In the genomic region with DNA sequence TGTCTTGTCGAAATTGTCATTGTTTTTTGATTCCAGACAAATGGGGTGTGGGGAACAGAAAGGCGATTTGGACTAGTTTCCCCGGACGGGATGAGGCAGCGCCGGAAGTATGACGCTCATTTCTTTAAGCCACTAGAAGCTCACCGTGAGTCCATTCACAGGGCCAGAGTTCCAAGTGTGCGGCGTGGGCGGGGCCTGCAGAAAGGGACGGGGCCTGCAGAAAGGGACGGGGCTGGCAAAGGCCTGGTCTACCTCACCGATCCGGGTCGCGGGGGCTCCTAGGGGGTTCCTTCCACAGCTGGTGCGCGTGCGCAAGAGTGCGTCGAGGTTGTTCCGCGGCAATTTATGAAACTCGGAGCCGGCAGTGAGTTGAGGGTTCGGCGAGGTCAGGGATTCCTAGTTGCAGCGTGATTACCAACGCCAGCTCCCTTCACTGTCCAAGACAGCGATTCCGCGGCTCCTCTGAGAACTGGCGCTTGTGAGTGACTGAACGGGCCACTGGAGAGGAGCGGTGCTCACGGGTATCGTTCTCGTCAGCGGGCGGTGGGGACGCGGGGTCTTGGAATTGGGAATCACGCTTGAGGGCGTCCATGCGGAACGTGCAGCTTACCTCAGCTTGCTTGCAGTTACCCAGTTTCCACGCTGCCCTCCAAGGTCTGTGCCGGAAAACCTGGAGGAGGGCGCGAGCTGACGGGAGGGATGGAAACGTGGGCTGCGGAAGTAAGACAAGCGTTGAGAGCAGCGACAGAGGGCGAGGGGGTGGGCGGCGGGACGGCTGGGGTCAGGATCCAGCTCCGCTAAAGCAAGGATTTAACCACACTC, we compare ENCODE assay signal across 1 cellular context.
TF ChIP-seq lines count a peak whose summit lies in the region.

A gene (plus strand): TSS at position 219 of the 822 bp plus-strand sequence. CDS start 5,847 bp downstream, outside the sequence.

TF ChIP-seq in K562, 482 proteins besides CTCF, POLR2A, EP300 and RAD21 (continued from another document and continues in another):
- TF ChIP-seq, protein P1, sequence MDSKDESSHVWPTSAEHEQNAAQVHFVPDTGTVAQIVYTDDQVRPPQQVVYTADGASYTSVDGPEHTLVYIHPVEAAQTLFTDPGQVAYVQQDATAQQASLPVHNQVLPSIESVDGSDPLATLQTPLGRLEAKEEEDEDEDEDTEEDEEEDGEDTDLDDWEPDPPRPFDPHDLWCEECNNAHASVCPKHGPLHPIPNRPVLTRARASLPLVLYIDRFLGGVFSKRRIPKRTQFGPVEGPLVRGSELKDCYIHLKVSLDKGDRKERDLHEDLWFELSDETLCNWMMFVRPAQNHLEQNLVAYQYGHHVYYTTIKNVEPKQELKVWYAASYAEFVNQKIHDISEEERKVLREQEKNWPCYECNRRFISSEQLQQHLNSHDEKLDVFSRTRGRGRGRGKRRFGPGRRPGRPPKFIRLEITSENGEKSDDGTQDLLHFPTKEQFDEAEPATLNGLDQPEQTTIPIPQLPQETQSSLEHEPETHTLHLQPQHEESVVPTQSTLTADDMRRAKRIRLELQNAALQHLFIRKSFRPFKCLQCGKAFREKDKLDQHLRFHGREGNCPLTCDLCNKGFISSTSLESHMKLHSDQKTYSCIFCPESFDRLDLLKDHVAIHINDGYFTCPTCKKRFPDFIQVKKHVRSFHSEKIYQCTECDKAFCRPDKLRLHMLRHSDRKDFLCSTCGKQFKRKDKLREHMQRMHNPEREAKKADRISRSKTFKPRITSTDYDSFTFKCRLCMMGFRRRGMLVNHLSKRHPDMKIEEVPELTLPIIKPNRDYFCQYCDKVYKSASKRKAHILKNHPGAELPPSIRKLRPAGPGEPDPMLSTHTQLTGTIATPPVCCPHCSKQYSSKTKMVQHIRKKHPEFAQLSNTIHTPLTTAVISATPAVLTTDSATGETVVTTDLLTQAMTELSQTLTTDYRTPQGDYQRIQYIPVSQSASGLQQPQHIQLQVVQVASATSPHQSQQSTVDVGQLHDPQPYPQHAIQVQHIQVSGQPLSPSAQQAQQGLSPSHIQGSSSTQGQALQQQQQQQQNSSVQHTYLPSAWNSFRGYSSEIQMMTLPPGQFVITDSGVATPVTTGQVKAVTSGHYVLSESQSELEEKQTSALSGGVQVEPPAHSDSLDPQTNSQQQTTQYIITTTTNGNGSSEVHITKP (IDR thresholded peaks at IDR 0.05; ENCODE audit: partially characterized antibody), result peak; percentile 80
- TF ChIP-seq ZNF224 (CRISPR knock-in tag; IDR thresholded peaks at IDR 0.05), result no peak
- TF ChIP-seq DPF2 (IDR thresholded peaks at IDR 0.05), result no peak
- TF ChIP-seq XRCC4 (IDR thresholded peaks at IDR 0.05; ENCODE audit: extremely low read depth, insufficient read depth, insufficient read length), result no peak
- TF ChIP-seq NFIC (IDR thresholded peaks at IDR 0.05), result no peak
- TF ChIP-seq FOXK2 (conservative IDR thresholded peaks at IDR 0.05 in 1 of 2, IDR thresholded peaks at IDR 0.05 in 1 of 2; ENCODE audit: low read depth in 2 of 2), result no peak
- TF ChIP-seq TAF9B (IDR thresholded peaks at IDR 0.05; ENCODE audit: partially characterized antibody), result peak; percentile 47
- TF ChIP-seq POLR2B (IDR thresholded peaks at IDR 0.05; ENCODE audit: low read depth, partially characterized antibody), result peak; percentile 54
- no peak for TF ChIP-seq SRSF3 (IDR thresholded peaks at IDR 0.05; ENCODE audit: insufficient read depth, low read length)
- TF ChIP-seq, protein P2, sequence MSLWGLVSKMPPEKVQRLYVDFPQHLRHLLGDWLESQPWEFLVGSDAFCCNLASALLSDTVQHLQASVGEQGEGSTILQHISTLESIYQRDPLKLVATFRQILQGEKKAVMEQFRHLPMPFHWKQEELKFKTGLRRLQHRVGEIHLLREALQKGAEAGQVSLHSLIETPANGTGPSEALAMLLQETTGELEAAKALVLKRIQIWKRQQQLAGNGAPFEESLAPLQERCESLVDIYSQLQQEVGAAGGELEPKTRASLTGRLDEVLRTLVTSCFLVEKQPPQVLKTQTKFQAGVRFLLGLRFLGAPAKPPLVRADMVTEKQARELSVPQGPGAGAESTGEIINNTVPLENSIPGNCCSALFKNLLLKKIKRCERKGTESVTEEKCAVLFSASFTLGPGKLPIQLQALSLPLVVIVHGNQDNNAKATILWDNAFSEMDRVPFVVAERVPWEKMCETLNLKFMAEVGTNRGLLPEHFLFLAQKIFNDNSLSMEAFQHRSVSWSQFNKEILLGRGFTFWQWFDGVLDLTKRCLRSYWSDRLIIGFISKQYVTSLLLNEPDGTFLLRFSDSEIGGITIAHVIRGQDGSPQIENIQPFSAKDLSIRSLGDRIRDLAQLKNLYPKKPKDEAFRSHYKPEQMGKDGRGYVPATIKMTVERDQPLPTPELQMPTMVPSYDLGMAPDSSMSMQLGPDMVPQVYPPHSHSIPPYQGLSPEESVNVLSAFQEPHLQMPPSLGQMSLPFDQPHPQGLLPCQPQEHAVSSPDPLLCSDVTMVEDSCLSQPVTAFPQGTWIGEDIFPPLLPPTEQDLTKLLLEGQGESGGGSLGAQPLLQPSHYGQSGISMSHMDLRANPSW (CRISPR knock-in tag; IDR thresholded peaks at IDR 0.05), result no peak
- no peak for TF ChIP-seq HNRNPUL1 (IDR thresholded peaks at IDR 0.05; ENCODE audit: low read length)
- no peak; the same call in 1 of the 2 replicates for TF ChIP-seq GATAD2A (IDR thresholded peaks at IDR 0.05)
- no peak for TF ChIP-seq ZFP1 (CRISPR knock-in tag; IDR thresholded peaks at IDR 0.05)
- TF ChIP-seq NCOA4 (IDR thresholded peaks at IDR 0.05; ENCODE audit: partially characterized antibody), result no peak
- TF ChIP-seq GABPA (tag; conservative IDR thresholded peaks at IDR 0.05; ENCODE audit: low read depth), result peak; percentile 93
- peak; percentile 20 to 34; a peak in 2 of 4 replicates for TF ChIP-seq ETV6 (IDR thresholded peaks at IDR 0.05; ENCODE audit: borderline replicate concordance in 1 of 2, low read depth in 2 of 2, low read length in 1 of 2)
- no peak for TF ChIP-seq ETV6 (CRISPR knock-in tag; IDR thresholded peaks at IDR 0.05; ENCODE audit: borderline replicate concordance)
- TF ChIP-seq, protein P3, sequence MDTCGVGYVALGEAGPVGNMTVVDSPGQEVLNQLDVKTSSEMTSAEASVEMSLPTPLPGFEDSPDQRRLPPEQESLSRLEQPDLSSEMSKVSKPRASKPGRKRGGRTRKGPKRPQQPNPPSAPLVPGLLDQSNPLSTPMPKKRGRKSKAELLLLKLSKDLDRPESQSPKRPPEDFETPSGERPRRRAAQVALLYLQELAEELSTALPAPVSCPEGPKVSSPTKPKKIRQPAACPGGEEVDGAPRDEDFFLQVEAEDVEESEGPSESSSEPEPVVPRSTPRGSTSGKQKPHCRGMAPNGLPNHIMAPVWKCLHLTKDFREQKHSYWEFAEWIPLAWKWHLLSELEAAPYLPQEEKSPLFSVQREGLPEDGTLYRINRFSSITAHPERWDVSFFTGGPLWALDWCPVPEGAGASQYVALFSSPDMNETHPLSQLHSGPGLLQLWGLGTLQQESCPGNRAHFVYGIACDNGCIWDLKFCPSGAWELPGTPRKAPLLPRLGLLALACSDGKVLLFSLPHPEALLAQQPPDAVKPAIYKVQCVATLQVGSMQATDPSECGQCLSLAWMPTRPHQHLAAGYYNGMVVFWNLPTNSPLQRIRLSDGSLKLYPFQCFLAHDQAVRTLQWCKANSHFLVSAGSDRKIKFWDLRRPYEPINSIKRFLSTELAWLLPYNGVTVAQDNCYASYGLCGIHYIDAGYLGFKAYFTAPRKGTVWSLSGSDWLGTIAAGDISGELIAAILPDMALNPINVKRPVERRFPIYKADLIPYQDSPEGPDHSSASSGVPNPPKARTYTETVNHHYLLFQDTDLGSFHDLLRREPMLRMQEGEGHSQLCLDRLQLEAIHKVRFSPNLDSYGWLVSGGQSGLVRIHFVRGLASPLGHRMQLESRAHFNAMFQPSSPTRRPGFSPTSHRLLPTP (IDR thresholded peaks at IDR 0.05; ENCODE audit: borderline replicate concordance, extremely low read depth, insufficient read length), result no peak
- TF ChIP-seq, protein P4, sequence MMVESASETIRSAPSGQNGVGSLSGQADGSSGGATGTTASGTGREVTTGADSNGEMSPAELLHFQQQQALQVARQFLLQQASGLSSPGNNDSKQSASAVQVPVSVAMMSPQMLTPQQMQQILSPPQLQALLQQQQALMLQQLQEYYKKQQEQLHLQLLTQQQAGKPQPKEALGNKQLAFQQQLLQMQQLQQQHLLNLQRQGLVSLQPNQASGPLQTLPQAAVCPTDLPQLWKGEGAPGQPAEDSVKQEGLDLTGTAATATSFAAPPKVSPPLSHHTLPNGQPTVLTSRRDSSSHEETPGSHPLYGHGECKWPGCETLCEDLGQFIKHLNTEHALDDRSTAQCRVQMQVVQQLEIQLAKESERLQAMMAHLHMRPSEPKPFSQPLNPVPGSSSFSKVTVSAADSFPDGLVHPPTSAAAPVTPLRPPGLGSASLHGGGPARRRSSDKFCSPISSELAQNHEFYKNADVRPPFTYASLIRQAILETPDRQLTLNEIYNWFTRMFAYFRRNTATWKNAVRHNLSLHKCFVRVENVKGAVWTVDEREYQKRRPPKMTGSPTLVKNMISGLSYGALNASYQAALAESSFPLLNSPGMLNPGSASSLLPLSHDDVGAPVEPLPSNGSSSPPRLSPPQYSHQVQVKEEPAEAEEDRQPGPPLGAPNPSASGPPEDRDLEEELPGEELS (CRISPR knock-in tag; IDR thresholded peaks at IDR 0.05; ENCODE audit: borderline replicate concordance), result no peak
- no peak for TF ChIP-seq OTX1 (CRISPR knock-in tag; IDR thresholded peaks at IDR 0.05)
- TF ChIP-seq CEBPB (tag; IDR thresholded peaks at IDR 0.05), result no peak
- TF ChIP-seq HCFC1 (IDR thresholded peaks at IDR 0.05; ENCODE audit: low read depth, low read length), result peak; percentile 58
- TF ChIP-seq NR2F6 (CRISPR knock-in tag; IDR thresholded peaks at IDR 0.05), result no peak
- TF ChIP-seq SRSF7 (optimal IDR thresholded peaks at IDR 0.05; ENCODE audit: low read depth, low read length), result no peak
- TF ChIP-seq, protein P5, sequence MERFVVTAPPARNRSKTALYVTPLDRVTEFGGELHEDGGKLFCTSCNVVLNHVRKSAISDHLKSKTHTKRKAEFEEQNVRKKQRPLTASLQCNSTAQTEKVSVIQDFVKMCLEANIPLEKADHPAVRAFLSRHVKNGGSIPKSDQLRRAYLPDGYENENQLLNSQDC (CRISPR knock-in tag; IDR thresholded peaks at IDR 0.05), result no peak
- TF ChIP-seq BRCA1 (IDR thresholded peaks at IDR 0.05), result no peak
- no peak for TF ChIP-seq BRCA1 (CRISPR knock-in tag; IDR thresholded peaks at IDR 0.05)
- no peak for TF ChIP-seq NBN (IDR thresholded peaks at IDR 0.05; ENCODE audit: low read depth)
- TF ChIP-seq RFX5 (IDR thresholded peaks at IDR 0.05; ENCODE audit: low read depth, low read length), result no peak
- no peak for TF ChIP-seq TAL1 (IDR thresholded peaks at IDR 0.05)
- TF ChIP-seq, protein P6, sequence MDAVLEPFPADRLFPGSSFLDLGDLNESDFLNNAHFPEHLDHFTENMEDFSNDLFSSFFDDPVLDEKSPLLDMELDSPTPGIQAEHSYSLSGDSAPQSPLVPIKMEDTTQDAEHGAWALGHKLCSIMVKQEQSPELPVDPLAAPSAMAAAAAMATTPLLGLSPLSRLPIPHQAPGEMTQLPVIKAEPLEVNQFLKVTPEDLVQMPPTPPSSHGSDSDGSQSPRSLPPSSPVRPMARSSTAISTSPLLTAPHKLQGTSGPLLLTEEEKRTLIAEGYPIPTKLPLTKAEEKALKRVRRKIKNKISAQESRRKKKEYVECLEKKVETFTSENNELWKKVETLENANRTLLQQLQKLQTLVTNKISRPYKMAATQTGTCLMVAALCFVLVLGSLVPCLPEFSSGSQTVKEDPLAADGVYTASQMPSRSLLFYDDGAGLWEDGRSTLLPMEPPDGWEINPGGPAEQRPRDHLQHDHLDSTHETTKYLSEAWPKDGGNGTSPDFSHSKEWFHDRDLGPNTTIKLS (IDR thresholded peaks at IDR 0.05; ENCODE audit: borderline replicate concordance, low read depth), result no peak; the same call in 1 of the 2 replicates
- TF ChIP-seq JUNB (CRISPR knock-in tag; conservative IDR thresholded peaks at IDR 0.05), result no peak
- TF ChIP-seq, protein P7, sequence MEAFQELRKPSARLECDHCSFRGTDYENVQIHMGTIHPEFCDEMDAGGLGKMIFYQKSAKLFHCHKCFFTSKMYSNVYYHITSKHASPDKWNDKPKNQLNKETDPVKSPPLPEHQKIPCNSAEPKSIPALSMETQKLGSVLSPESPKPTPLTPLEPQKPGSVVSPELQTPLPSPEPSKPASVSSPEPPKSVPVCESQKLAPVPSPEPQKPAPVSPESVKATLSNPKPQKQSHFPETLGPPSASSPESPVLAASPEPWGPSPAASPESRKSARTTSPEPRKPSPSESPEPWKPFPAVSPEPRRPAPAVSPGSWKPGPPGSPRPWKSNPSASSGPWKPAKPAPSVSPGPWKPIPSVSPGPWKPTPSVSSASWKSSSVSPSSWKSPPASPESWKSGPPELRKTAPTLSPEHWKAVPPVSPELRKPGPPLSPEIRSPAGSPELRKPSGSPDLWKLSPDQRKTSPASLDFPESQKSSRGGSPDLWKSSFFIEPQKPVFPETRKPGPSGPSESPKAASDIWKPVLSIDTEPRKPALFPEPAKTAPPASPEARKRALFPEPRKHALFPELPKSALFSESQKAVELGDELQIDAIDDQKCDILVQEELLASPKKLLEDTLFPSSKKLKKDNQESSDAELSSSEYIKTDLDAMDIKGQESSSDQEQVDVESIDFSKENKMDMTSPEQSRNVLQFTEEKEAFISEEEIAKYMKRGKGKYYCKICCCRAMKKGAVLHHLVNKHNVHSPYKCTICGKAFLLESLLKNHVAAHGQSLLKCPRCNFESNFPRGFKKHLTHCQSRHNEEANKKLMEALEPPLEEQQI (IDR thresholded peaks at IDR 0.05), result no peak
- no peak for TF ChIP-seq SLC30A9 (CRISPR knock-in tag; IDR thresholded peaks at IDR 0.05)
- TF ChIP-seq CC2D1A (IDR thresholded peaks at IDR 0.05), result no peak
- no peak for TF ChIP-seq GTF2E2 (tag; IDR thresholded peaks at IDR 0.05)
- TF ChIP-seq STAG1 (CRISPR knock-in tag; IDR thresholded peaks at IDR 0.05; ENCODE audit: borderline replicate concordance), result no peak
- TF ChIP-seq PML (IDR thresholded peaks at IDR 0.05; ENCODE audit: low read length), result peak; percentile 54; the same call in 1 of the 2 replicates
- TF ChIP-seq KDM1A (IDR thresholded peaks at IDR 0.05), result no peak; a peak in 1 of 4 replicates
- no peak; the same call in 1 of the 2 replicates for TF ChIP-seq ZBTB1 (CRISPR knock-in tag; IDR thresholded peaks at IDR 0.05; ENCODE audit: borderline replicate concordance, low read depth)
- TF ChIP-seq HDAC1 (IDR thresholded peaks at IDR 0.05), result peak in 1 of 2 experiments; percentile 88; a peak in 1 of 4 replicates
- TF ChIP-seq, protein P8, sequence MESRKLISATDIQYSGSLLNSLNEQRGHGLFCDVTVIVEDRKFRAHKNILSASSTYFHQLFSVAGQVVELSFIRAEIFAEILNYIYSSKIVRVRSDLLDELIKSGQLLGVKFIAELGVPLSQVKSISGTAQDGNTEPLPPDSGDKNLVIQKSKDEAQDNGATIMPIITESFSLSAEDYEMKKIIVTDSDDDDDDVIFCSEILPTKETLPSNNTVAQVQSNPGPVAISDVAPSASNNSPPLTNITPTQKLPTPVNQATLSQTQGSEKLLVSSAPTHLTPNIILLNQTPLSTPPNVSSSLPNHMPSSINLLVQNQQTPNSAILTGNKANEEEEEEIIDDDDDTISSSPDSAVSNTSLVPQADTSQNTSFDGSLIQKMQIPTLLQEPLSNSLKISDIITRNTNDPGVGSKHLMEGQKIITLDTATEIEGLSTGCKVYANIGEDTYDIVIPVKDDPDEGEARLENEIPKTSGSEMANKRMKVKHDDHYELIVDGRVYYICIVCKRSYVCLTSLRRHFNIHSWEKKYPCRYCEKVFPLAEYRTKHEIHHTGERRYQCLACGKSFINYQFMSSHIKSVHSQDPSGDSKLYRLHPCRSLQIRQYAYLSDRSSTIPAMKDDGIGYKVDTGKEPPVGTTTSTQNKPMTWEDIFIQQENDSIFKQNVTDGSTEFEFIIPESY (CRISPR knock-in tag; IDR thresholded peaks at IDR 0.05), result no peak
- TF ChIP-seq ILK (tag; IDR thresholded peaks at IDR 0.05; ENCODE audit: borderline replicate concordance, low read depth), result no peak
- no peak for TF ChIP-seq CREBBP (IDR thresholded peaks at IDR 0.05; ENCODE audit: low read depth, low read length)
- TF ChIP-seq ILF3 (IDR thresholded peaks at IDR 0.05; ENCODE audit: borderline replicate concordance), result no peak
- TF ChIP-seq ARID2 (IDR thresholded peaks at IDR 0.05), result no peak
